In the genomic region with DNA sequence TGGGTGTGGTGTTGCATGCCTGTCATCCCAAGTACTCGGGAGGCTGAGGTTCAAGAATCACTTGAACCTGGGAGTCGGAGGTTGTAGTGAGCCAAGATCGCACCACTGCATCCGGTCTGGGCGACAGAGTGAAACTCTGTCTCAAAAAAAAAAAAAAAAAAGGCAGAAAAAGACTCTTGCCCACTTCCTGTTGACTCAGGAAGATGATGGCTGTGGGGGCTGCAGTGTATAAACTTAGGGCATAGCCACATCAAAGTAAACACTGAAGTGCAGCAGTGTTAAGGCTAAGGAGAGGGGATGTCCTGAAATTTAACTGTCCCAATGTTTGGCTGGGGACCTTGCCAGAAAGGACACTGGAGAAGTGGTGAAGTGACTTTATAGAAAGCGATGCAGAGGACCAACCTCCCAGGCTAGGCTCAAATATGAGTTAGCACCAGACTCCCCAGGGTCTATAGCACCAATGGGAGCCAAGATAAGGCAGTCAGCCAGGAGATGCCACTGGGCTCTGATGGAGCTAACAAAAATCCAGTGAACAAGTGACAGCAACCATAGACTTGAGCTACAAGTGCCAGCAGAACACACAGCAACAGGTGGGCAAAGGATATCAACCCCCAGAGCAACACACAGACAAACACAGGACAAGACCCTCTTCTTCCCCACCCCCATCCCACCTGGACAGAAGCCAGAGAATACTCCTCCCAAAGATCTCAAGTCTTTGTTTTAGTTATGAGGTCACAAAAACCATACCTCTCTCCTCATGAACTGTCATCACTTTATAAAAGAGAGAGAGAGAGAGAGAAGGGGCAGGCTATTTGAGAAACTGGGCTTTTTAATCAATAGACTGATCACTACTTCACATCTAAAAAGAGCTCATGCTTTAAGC, we compare ENCODE assay signal across 8 cellular contexts. TPM values are rescaled to one million over a fixed set of nuclear protein-coding genes. Genes with fewer than 3 reads are reported as not detected.
DNase-seq lines count a peak whose midpoint lies in the region; ATAC-seq, FAIRE-seq and TF ChIP-seq lines count a peak whose summit lies in the region.

No MANE protein-coding gene starts in this region.

- TF ChIP-seq EP300 in HepG2 (IDR thresholded peaks at IDR 0.05; ENCODE audit: low read depth in 2 of 2, low read length in 2 of 2): no peak
- no peak for TF ChIP-seq EP300 in HepG2 (CRISPR knock-in tag; IDR thresholded peaks at IDR 0.05; ENCODE audit: borderline replicate concordance)

- H3K9me3 Mint-ChIP-seq in IgD-negative memory B cell (no peaks in the 10 kb centered on the region), H9 (no peaks in the 10 kb centered on the region)

- no TSS peak for BruUV-seq in HepG2 (replicated peaks; lab: Mats Ljungman, UMichigan)

- no peak overlapping the region for H2BK12ac ChIP-seq in H9 (ENCODE audit: insufficient read length, low read depth, low read length)

- peak overlapping the region; percentile 73 to 90 (median 82) for H3K4me3 Mint-ChIP-seq in IgD-negative memory B cell
- no peak overlapping the region for H3K4me3 Mint-ChIP-seq in H9

- TF ChIP-seq RAD21 in HepG2 (CRISPR knock-in tag; IDR thresholded peaks at IDR 0.05): no peak

- H3K4me1 ChIP-seq in right lobe of liver: no peaks in the 10 kb centered on the region
- H3K4me1 ChIP-seq in HepG2 (ENCODE audit: insufficient read depth, low read length): no peaks in the 10 kb centered on the region
- H3K4me1 ChIP-seq in right cardiac atrium (ENCODE audit: control insufficient read depth, insufficient read depth, low read length): peaks cover 2% of the 10 kb centered on the region
- no peaks in the 10 kb centered on the region for H3K4me1 ChIP-seq in H9 (ENCODE audit: insufficient read depth, low read length)

- H2AFZ ChIP-seq in HepG2 (ENCODE audit: low read length) (no peak overlapping the region), H9 (ENCODE audit: low read length) (no peak overlapping the region)

- H4K91ac ChIP-seq in H9 (ENCODE audit: insufficient read length, low read depth, low read length): no peak overlapping the region

- no peak overlapping the region for H3K4me2 ChIP-seq in HepG2 (ENCODE audit: low read depth, low read length)
- no peak overlapping the region for H3K4me2 ChIP-seq in H9 (ENCODE audit: insufficient read depth, insufficient read length, low read length)

- H4K20me1 ChIP-seq in HepG2 (ENCODE audit: insufficient read depth, low read length) (no peaks in the 10 kb centered on the region), H9 (ENCODE audit: control insufficient read depth, insufficient read depth, insufficient read length) (no peaks in the 10 kb centered on the region)

- CTCF ChIA-PET in HepG2 (lab: Yijun Ruan, JAX; ENCODE audit: low intra/inter-chr PET ratio, low total read pairs): no interaction called here

- H3K18ac ChIP-seq in H9 (ENCODE audit: insufficient read length, low read depth, low read length): no peak overlapping the region

- H3K4me3 ChIP-seq in right lobe of liver: no peak overlapping the region
- no peak overlapping the region for H3K4me3 ChIP-seq in HepG2 (replicated peaks in 1 of 3; ENCODE audit: insufficient read depth in 1 of 3, low read depth in 2 of 3, low read length in 3 of 3)
- H3K4me3 ChIP-seq in right cardiac atrium (ENCODE audit: low read length): no peak overlapping the region

- H3K36me3 Mint-ChIP-seq in IgD-negative memory B cell (no peaks in the 10 kb centered on the region), H9 (ENCODE audit: insufficient read depth in 1 of 3, low read depth in 3 of 3) (no peaks in the 10 kb centered on the region)

- no peaks in the 10 kb centered on the region for H3K36me3 ChIP-seq in right lobe of liver
- H3K36me3 ChIP-seq in HepG2 (replicated peaks in 1 of 2; ENCODE audit: control insufficient read depth in 1 of 2, insufficient read depth in 2 of 2, low read length in 2 of 2): no peaks in the 10 kb centered on the region

- no peak overlapping the region for H4K8ac ChIP-seq in H9 (replicated peaks; ENCODE audit: insufficient read length, low read depth, low read length)

- no peaks in the 10 kb centered on the region for H3K27me3 Mint-ChIP-seq in IgD-negative memory B cell
- H3K27me3 Mint-ChIP-seq in H9 (ENCODE audit: low read depth): no peaks in the 10 kb centered on the region

- H3K23me2 ChIP-seq in H9 (ENCODE audit: insufficient read length, low read depth, low read length, poor library complexity, severe bottlenecking): no peaks in the 10 kb centered on the region

- peak overlapping the region; percentile 91 to 98 (median 96) for H3K27ac Mint-ChIP-seq in IgD-negative memory B cell
- H3K27ac Mint-ChIP-seq in H9: peak overlapping the region in 1 of 3 experiments; percentile 55; a peak in 2 of 7 replicates

- TF ChIP-seq CTCF in right lobe of liver (IDR thresholded peaks at IDR 0.05): no peak
- TF ChIP-seq CTCF in HepG2 (CRISPR knock-in tag; IDR thresholded peaks at IDR 0.05): no peak
- TF ChIP-seq CTCF in H9 (conservative IDR thresholded peaks at IDR 0.05): no peak

- H3K9me3 ChIP-seq in right lobe of liver (no peaks in the 10 kb centered on the region), HepG2 (ENCODE audit: low read length) (no peaks in the 10 kb centered on the region), right cardiac atrium (ENCODE audit: control insufficient read depth, low read length) (no peaks in the 10 kb centered on the region), H9 (ENCODE audit: control insufficient read depth, low read depth, low read length) (no peaks in the 10 kb centered on the region)

- H3K14ac ChIP-seq in H9 (ENCODE audit: insufficient read depth, low read length): no peak overlapping the region

- H3K27ac ChIP-seq in right lobe of liver (no peak overlapping the region), HepG2 (ENCODE audit: extremely low read length, insufficient read depth, low read length) (no peak overlapping the region), right cardiac atrium (ENCODE audit: low read length) (no peak overlapping the region), H9 (ENCODE audit: insufficient read length, low read depth, low read length) (no peak overlapping the region)

- H3K4ac ChIP-seq in H9 (ENCODE audit: low read depth, low read length): no peak overlapping the region

- ATAC-seq in right lobe of liver: peak in 3 of 4 donors; percentile 33 to 38 (median 35)
- no peak for ATAC-seq in HepG2
- ATAC-seq in right cardiac atrium: no peak

- H3K23ac ChIP-seq in H9 (ENCODE audit: insufficient read length, low read depth, low read length): no peak overlapping the region

- H3K79me2 ChIP-seq in HepG2 (ENCODE audit: insufficient read depth, low read length) (no peaks in the 10 kb centered on the region), H9 (ENCODE audit: insufficient read depth, low read length) (no peaks in the 10 kb centered on the region)

- H3K4me1 Mint-ChIP-seq in IgD-negative memory B cell (peaks cover 16 to 20% (median 19%) of the 10 kb centered on the region in 3 donors), H9 (peaks cover 18 to 19% of the 10 kb centered on the region in 2 experiments)

- H3K56ac ChIP-seq in H9 (ENCODE audit: insufficient read length, low read depth, low read length): no peak overlapping the region

- H2BK15ac ChIP-seq in H9 (ENCODE audit: low read depth, low read length): no peak overlapping the region

- POLR2A ChIA-PET in HepG2 (lab: Yijun Ruan, JAX): no interaction called here

- no peaks in the 10 kb centered on the region for H3K79me1 ChIP-seq in H9 (ENCODE audit: insufficient read depth, low read depth, low read length, poor library complexity, severe bottlenecking)

- no peak overlapping the region for H2AK5ac ChIP-seq in H9 (ENCODE audit: insufficient read length, low read length)

- H2BK5ac ChIP-seq in H9 (ENCODE audit: insufficient read length, low read length): no peak overlapping the region

- DNase-seq in right lobe of liver: no peak
- DNase-seq in HepG2 (ENCODE audit: low spot score): no peak
- peak; percentile 35 for DNase-seq in activated T-helper 9 cell treated with anti-CD3 and anti-CD28 coated beads, Interleukin-2, amount 50 U/mL, for 16 hours (ENCODE audit: low read depth)
- peak; percentile 21 to 31 for DNase-seq in stimulated activated CD8-positive, alpha-beta memory T cell treated with anti-CD3 and anti-CD28 coated beads, Interleukin-7, amount 100 ng/mL, for 1 hour (ENCODE audit: low read depth in 2 of 2)
- no peak for DNase-seq in right cardiac atrium
- DNase-seq in NCI-H1694 (lab: John Stamatoyannopoulos, UW): no peak
- no peak for DNase-seq in H9

- no peak for FAIRE-seq in HepG2 (lab: Jason Lieb, UNC)

- H3K9ac ChIP-seq in HepG2 (ENCODE audit: insufficient read depth, low read depth, low read length) (no peak overlapping the region), H9 (ENCODE audit: extremely low read depth, insufficient read length, low read length) (no peak overlapping the region)

- in situ Hi-C loops in HepG2 (cut with HindIII; ENCODE audit: extremely low pct_ligation_motif_present, low pct_unique_long_range_greater_than_20kb): no loop called here

- WGBS in right lobe of liver (ENCODE audit: insufficient coverage, low coverage, low lambda C conversion rate, missing lambda C conversion rate): 40% methylated on average over 5 of the region's 6 CpGs
- WGBS in HepG2 (ENCODE audit: low lambda C conversion rate): 0% methylated on average over 6 of the region's 6 CpGs
- WGBS in right cardiac atrium: 49% methylated on average over 6 of the region's 6 CpGs
- WGBS in H9 (ENCODE audit: extremely low coverage, insufficient read length, low lambda C conversion rate): no CpG with 5 or more reads among the region's 6 CpGs

- no peak overlapping the region for H3T11ph ChIP-seq in H9 (ENCODE audit: low read length)

- TF ChIP-seq POLR2A in right lobe of liver (IDR thresholded peaks at IDR 0.05) (no peak), HepG2 (IDR thresholded peaks at IDR 0.05; ENCODE audit: insufficient read depth in 1 of 2, low read depth in 2 of 2, low read length in 2 of 2) (no peak)

- H2BK20ac ChIP-seq in H9 (ENCODE audit: low read depth, low read length, poor library complexity, severe bottlenecking): no peak overlapping the region

- intact Hi-C loops in right lobe of liver (cut with DNase I) (no loop called here), HepG2 (cut with micrococcal nuclease; ENCODE audit: unreplicated experiment) (no loop called here), right cardiac atrium (cut with DNase I) (no loop called here)

- H4K5ac ChIP-seq in H9 (ENCODE audit: insufficient read length, low read depth, low read length): no peak overlapping the region

- H3K27me3 ChIP-seq in right lobe of liver (no peaks in the 10 kb centered on the region), HepG2 (ENCODE audit: control insufficient read depth in 1 of 2, insufficient read depth in 2 of 2, low read length in 2 of 2) (no peaks in the 10 kb centered on the region), right cardiac atrium (ENCODE audit: control insufficient read depth, insufficient read depth) (no peaks in the 10 kb centered on the region), H9 (ENCODE audit: insufficient read depth, low read length) (no peaks in the 10 kb centered on the region)

- H2BK120ac ChIP-seq in H9 (ENCODE audit: low read depth, low read length, poor library complexity, severe bottlenecking): no peak overlapping the region

RNA-seq across cellular contexts. Expression of gene NELL2, which starts 28.0 kb away (rescaled TPM):
- total RNA-seq in right lobe of liver (under 1 TPM in 3 of 6 experiments, not detected in 3; 0.15 to 0.43 (median 0.43) TPM), HepG2 (2016; rRNA removed; fragmentation: Illumina TruSeq; extraction: Trizol) (0.11 TPM in 1 of 2 replicates, not detected in the other), right cardiac atrium (under 1 TPM; 0.43 to 0.95 (median 0.65) TPM), H9 (2021) (31.9 and 32.7 TPM in 2 replicates)
- total RNA-seq in HepG2 (2016; cell fraction: cytosol; rRNA removed; fragmentation: Illumina TruSeq; extraction: Trizol; ENCODE audit: low read depth): not detected in 2 replicates
- total RNA-seq in HepG2 (2016; cell fraction: insoluble cytoplasmic fraction; rRNA removed; fragmentation: Illumina TruSeq; extraction: Trizol): not detected in 2 replicates
- not detected in 2 replicates for total RNA-seq in HepG2 (2016; cell fraction: membrane; rRNA removed; fragmentation: Illumina TruSeq; extraction: Trizol)
- total RNA-seq in HepG2 (2016; cell fraction: nucleus; rRNA removed; fragmentation: Illumina TruSeq; extraction: Trizol): not detected in 2 replicates
- polyA plus RNA-seq in HepG2 (2011; rRNA removed) (not detected in 2 replicates), IgD-negative memory B cell (5.2 TPM), right cardiac atrium (0.07 TPM)
- not detected in 2 replicates for polyA plus RNA-seq in HepG2 (2011; cell fraction: cytosol; rRNA removed)
- not detected in 2 replicates for polyA plus RNA-seq in HepG2 (2011; cell fraction: nucleus; rRNA removed)
- polyA plus RNA-seq in HepG2 (2012): not detected in 2 replicates
- not detected in 2 replicates for polyA plus RNA-seq in HepG2 (2016; cell fraction: cytosol; fragmentation: Illumina TruSeq; extraction: Trizol; ENCODE audit: low read depth)
- polyA plus RNA-seq in HepG2 (2016; cell fraction: insoluble cytoplasmic fraction; fragmentation: Illumina TruSeq; extraction: Trizol; ENCODE audit: low read depth): not detected in 2 replicates
- polyA plus RNA-seq in HepG2 (2016; cell fraction: membrane; fragmentation: Illumina TruSeq; extraction: Trizol; ENCODE audit: low read depth): not detected in 2 replicates
- not detected in 2 replicates for polyA plus RNA-seq in HepG2 (2016; cell fraction: nucleus; fragmentation: Illumina TruSeq; extraction: Trizol; ENCODE audit: insufficient read depth, low read depth)
- polyA minus RNA-seq in HepG2 (2011; rRNA and poly(A)+ RNA removed; ENCODE audit: low replicate concordance): 0.77 TPM in 1 of 2 replicates, not detected in the other
- not detected in 2 replicates for polyA minus RNA-seq in HepG2 (2011; cell fraction: cytosol; rRNA and poly(A)+ RNA removed)
- polyA minus RNA-seq in HepG2 (2011; cell fraction: nucleus; rRNA and poly(A)+ RNA removed): not detected in 2 replicates

Comparison
In these comparisons a context has a peak if more than half of its experiments do, and no peak if none do; other contexts are left out.
1. ATAC-seq: peak in right lobe of liver (3 of 4); none in HepG2 (single experiment) and right cardiac atrium (0 of 2).
2. DNase-seq: peak in activated T-helper 9 cell treated with anti-CD3 and anti-CD28 coated beads, Interleukin-2, amount 50 U/mL, for 16 hours (single experiment) and stimulated activated CD8-positive, alpha-beta memory T cell treated with anti-CD3 and anti-CD28 coated beads, Interleukin-7, amount 100 ng/mL, for 1 hour (2 of 2); none in right lobe of liver (0 of 3), HepG2 (single experiment), right cardiac atrium (0 of 3), NCI-H1694 (single experiment) and H9 (single experiment).
3. H3K4me3 Mint-ChIP-seq: peak in IgD-negative memory B cell (4 of 4); none in H9 (0 of 2).
4. RNA of gene NELL2, which starts 28.0 kb away (total RNA-seq): 31.9 to 32.7 TPM in H9; 0.43 to 0.95 TPM in right cardiac atrium, 0.15 to 0.43 TPM in right lobe of liver and 0.11 TPM in HepG2; every median in the first group is over 10 times any median in the second.